10 cellular contexts compared by ENCODE assay signal in genomic region chr6:39137235-39137634, GRCh38. TPM values are rescaled to one million over a fixed set of nuclear protein-coding genes. Genes with fewer than 3 reads are reported as not detected.
DNase-seq lines count a peak whose midpoint lies in the region; ATAC-seq and TF ChIP-seq lines count a peak whose summit lies in the region.
"Had no signal": no experiment of that assay in that cellular context is flagged by ENCODE, and none has a peak within 500 bp of the region (broad histone marks: within the 10 kb centered on the region; RNA-seq: fewer than 3 reads in every experiment).

No MANE protein-coding gene starts in this region.

- no peaks in the 10 kb centered on the region for H3K27me3 ChIP-seq in liver (ENCODE audit: control insufficient read depth in 4 of 4, insufficient read depth in 4 of 4, low read length in 3 of 4)
- no peaks in the 10 kb centered on the region for H3K27me3 ChIP-seq in ascending aorta
- H3K27me3 ChIP-seq: sigmoid colon had no signal

- H3K27ac ChIP-seq in liver (ENCODE audit: low read depth in 1 of 2, low read length in 2 of 2) (no peak overlapping the region), ascending aorta (no peak overlapping the region)
- H3K27ac ChIP-seq: sigmoid colon had no signal

- WGBS in liver: 19% methylated on average over 2 of the region's 2 CpGs

- H3K9me3 ChIP-seq in liver (ENCODE audit: control insufficient read depth in 4 of 4, low read length in 3 of 4) (peaks cover 0 to 4% (median 1%) of the 10 kb centered on the region in 4 donors), ascending aorta (peaks cover 0 to 4% of the 10 kb centered on the region in 2 donors)

- ATAC-seq in GM19452 (IDR thresholded peaks at IDR 0.05; ENCODE audit: unreplicated experiment): no peak

- intact Hi-C loops in ascending aorta (cut with DNase I): no loop called here

- no peak for TF ChIP-seq RAD21 in liver (IDR thresholded peaks at IDR 0.05)

- in situ Hi-C loops in Caki2 (cut with HindIII; ENCODE audit: low pct_unique_long_range_greater_than_20kb, low sequenced_read_pairs): no loop called here

- H3K4me1 ChIP-seq in liver (ENCODE audit: control insufficient read depth in 4 of 4, insufficient read depth in 4 of 4, low read length in 3 of 4): no peaks in the 10 kb centered on the region
- H3K4me1 ChIP-seq in ascending aorta: no peaks in the 10 kb centered on the region
- H3K4me1 ChIP-seq: sigmoid colon had no signal

- DNase-seq in Caki2 (ENCODE audit: low read depth): peak; percentile 17
- peak; percentile 9 for DNase-seq in LHCN-M2 (ENCODE audit: low read depth)
- peak; percentile 30 for DNase-seq in amniotic epithelial cell (ENCODE audit: low read depth)
- no peak for DNase-seq in DMS79 treated with DMSO at 0.1 percent for 48 hours (lab: John Stamatoyannopoulos, UW)
- no peak for DNase-seq in ascending aorta (ENCODE audit: low spot score in 2 of 2)
- no peak for DNase-seq in NCI-H1105 treated with DMSO at 0.1 percent for 48 hours (lab: John Stamatoyannopoulos, UW)
- DNase-seq: NCI-H524 treated with DMSO at 0.1 percent for 48 hours, sigmoid colon had no signal

- TF ChIP-seq CTCF in liver (IDR thresholded peaks at IDR 0.05; ENCODE audit: low read depth, low read length, missing input control): no peak
- no peak for TF ChIP-seq CTCF in ascending aorta (IDR thresholded peaks at IDR 0.05)

- H3K36me3 ChIP-seq in liver (ENCODE audit: control insufficient read depth in 4 of 4, insufficient read depth in 3 of 4, low read depth in 1 of 4, low read length in 3 of 4): no peaks in the 10 kb centered on the region
- no peaks in the 10 kb centered on the region for H3K36me3 ChIP-seq in ascending aorta
- H3K36me3 ChIP-seq: sigmoid colon had no signal

- H3K4me3 ChIP-seq in liver (ENCODE audit: low read depth in 1 of 3, low read length in 3 of 3): no peak overlapping the region
- H3K4me3 ChIP-seq in ascending aorta: no peak overlapping the region
- H3K4me3 ChIP-seq: sigmoid colon had no signal

- no peak overlapping the region for H3K9ac ChIP-seq in liver (ENCODE audit: low read depth in 1 of 2, low read length in 2 of 2)

TF ChIP-seq in liver, 16 proteins besides CTCF, POLR2A, EP300 and RAD21:
- TF ChIP-seq HNF4A (conservative IDR thresholded peaks at IDR 0.05) (peak in 1 of 2 donors; percentile 9), REST (IDR thresholded peaks at IDR 0.05) (peak; percentile 99), ZBTB33 (IDR thresholded peaks at IDR 0.05) (no peak)

RNA-seq across cellular contexts. Expression of gene SAYSD1, which starts 22.2 kb away (rescaled TPM):
- 7.6 and 9.1 TPM in 2 replicates for total RNA-seq in Caki2 (2014; rRNA removed; shearing (Covaris generic); ENCODE audit: low replicate concordance)
- 13.9 and 15.8 TPM in 2 replicates for total RNA-seq in LHCN-M2 (2014; rRNA removed)
- polyA plus RNA-seq in LHCN-M2 (2012): 8.0 TPM
- total RNA-seq in liver: 10 to 100 TPM in 1 of 2 donors, 1 to 10 TPM in 1; 9.4 to 12.2 TPM
- polyA plus RNA-seq in liver: 1 to 10 TPM; 6.5 to 9.1 TPM
- total RNA-seq in ascending aorta: 2.1 TPM

Comparison
In these comparisons a context has a peak if more than half of its experiments do, and no peak if none do; other contexts are left out.
1. DNase-seq: peak in Caki2 (single experiment), LHCN-M2 (single experiment) and amniotic epithelial cell (single experiment); none in DMS79 treated with DMSO at 0.1 percent for 48 hours (single experiment), ascending aorta (0 of 2) and NCI-H1105 treated with DMSO at 0.1 percent for 48 hours (single experiment).